Comparison of ENCODE assay signal across 1 cellular context in the genomic region with DNA sequence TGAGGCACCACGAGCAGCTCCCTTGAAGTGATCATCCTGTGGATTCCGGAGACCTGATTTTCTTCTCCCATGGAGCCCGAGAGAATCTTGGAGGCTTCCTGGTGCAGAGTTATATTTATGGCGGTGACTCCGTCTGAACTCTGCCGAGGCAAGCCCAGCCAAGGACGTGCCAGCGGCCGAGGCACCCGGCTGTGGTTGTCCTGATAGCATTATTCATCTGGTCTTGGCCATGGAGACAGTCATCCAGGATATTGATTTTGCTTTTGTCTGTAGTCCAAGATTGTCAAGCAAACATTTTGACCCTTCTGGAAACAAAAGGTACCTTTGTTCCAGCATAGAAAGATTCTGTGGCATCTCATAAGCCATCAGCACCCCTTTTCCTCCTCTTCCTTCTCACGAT.
TF ChIP-seq lines count a peak whose summit lies in the region.

No MANE protein-coding gene starts in this region.

TF ChIP-seq in HepG2, 621 proteins besides CTCF, POLR2A, EP300 and RAD21 (continued from another document):
- TF ChIP-seq IRF9 (CRISPR knock-in tag; IDR thresholded peaks at IDR 0.05; ENCODE audit: borderline replicate concordance) (no peak), AFF4 (CRISPR knock-in tag; IDR thresholded peaks at IDR 0.05) (no peak), CREM (IDR thresholded peaks at IDR 0.05) (0 out of 2 replicates have a peak, but pooled peaks have one; percentile 12), CREM (CRISPR knock-in tag; IDR thresholded peaks at IDR 0.05) (no peak), ONECUT2 (CRISPR knock-in tag; IDR thresholded peaks at IDR 0.05) (0 out of 2 replicates have a peak, but pooled peaks have one; percentile 21), ZNF577 (CRISPR knock-in tag; IDR thresholded peaks at IDR 0.05; ENCODE audit: borderline replicate concordance, low read depth) (no peak), FLYWCH1 (CRISPR knock-in tag; IDR thresholded peaks at IDR 0.05) (no peak), ZBTB33 (CRISPR knock-in tag; IDR thresholded peaks at IDR 0.05) (0 out of 2 replicates have a peak, but pooled peaks have one; percentile 41), SMAD9 (CRISPR knock-in tag; IDR thresholded peaks at IDR 0.05) (no peak), ZBTB34 (CRISPR knock-in tag; IDR thresholded peaks at IDR 0.05) (0 out of 2 replicates have a peak, but pooled peaks have one; percentile 67), ZNF572 (CRISPR knock-in tag; IDR thresholded peaks at IDR 0.05) (no peak), SALL2 (CRISPR knock-in tag; IDR thresholded peaks at IDR 0.05) (no peak), ZNF383 (CRISPR knock-in tag; IDR thresholded peaks at IDR 0.05; ENCODE audit: borderline replicate concordance) (no peak), ZIK1 (CRISPR knock-in tag; IDR thresholded peaks at IDR 0.05; ENCODE audit: borderline replicate concordance, low read depth) (no peak), ZFY (CRISPR knock-in tag; IDR thresholded peaks at IDR 0.05) (no peak), ZNF329 (CRISPR knock-in tag; IDR thresholded peaks at IDR 0.05; ENCODE audit: low read depth) (no peak), POLR2AphosphoS2 (IDR thresholded peaks at IDR 0.05; ENCODE audit: low read depth, low read length) (no peak), SOX13 (IDR thresholded peaks at IDR 0.05) (no peak), SOX13 (CRISPR knock-in tag; conservative IDR thresholded peaks at IDR 0.05 in 1 of 2, IDR thresholded peaks at IDR 0.05 in 1 of 2) (peak in 1 of 2 experiments; percentile 55; a peak in 1 of 4 replicates), GZF1 (CRISPR knock-in tag; IDR thresholded peaks at IDR 0.05) (no peak), ZNF597 (CRISPR knock-in tag; IDR thresholded peaks at IDR 0.05) (no peak), FOXP1 (IDR thresholded peaks at IDR 0.05) (no peak), FOXP1 (CRISPR knock-in tag; IDR thresholded peaks at IDR 0.05) (no peak), STAG1 (CRISPR knock-in tag; IDR thresholded peaks at IDR 0.05) (no peak), ZFP90 (CRISPR knock-in tag; IDR thresholded peaks at IDR 0.05; ENCODE audit: borderline replicate concordance) (no peak), ZKSCAN8 (CRISPR knock-in tag; IDR thresholded peaks at IDR 0.05; ENCODE audit: borderline replicate concordance) (no peak), ZNF562 (CRISPR knock-in tag; IDR thresholded peaks at IDR 0.05; ENCODE audit: borderline replicate concordance) (no peak), TAF15 (IDR thresholded peaks at IDR 0.05; ENCODE audit: low read depth, low read length, poor library complexity, severe bottlenecking) (no peak), ZNF670 (CRISPR knock-in tag; IDR thresholded peaks at IDR 0.05; ENCODE audit: borderline replicate concordance) (no peak), JUNB (CRISPR knock-in tag; IDR thresholded peaks at IDR 0.05; ENCODE audit: borderline replicate concordance) (no peak)
- TF ChIP-seq, protein P1, sequence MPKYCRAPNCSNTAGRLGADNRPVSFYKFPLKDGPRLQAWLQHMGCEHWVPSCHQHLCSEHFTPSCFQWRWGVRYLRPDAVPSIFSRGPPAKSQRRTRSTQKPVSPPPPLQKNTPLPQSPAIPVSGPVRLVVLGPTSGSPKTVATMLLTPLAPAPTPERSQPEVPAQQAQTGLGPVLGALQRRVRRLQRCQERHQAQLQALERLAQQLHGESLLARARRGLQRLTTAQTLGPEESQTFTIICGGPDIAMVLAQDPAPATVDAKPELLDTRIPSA (CRISPR knock-in tag; IDR thresholded peaks at IDR 0.05; ENCODE audit: borderline replicate concordance) = no peak
- TF ChIP-seq, protein P2, sequence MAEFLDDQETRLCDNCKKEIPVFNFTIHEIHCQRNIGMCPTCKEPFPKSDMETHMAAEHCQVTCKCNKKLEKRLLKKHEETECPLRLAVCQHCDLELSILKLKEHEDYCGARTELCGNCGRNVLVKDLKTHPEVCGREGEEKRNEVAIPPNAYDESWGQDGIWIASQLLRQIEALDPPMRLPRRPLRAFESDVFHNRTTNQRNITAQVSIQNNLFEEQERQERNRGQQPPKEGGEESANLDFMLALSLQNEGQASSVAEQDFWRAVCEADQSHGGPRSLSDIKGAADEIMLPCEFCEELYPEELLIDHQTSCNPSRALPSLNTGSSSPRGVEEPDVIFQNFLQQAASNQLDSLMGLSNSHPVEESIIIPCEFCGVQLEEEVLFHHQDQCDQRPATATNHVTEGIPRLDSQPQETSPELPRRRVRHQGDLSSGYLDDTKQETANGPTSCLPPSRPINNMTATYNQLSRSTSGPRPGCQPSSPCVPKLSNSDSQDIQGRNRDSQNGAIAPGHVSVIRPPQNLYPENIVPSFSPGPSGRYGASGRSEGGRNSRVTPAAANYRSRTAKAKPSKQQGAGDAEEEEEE (CRISPR knock-in tag; IDR thresholded peaks at IDR 0.05; ENCODE audit: borderline replicate concordance) = no peak
